Comparison of ENCODE assay signal across 15 cellular contexts in the genomic region with DNA sequence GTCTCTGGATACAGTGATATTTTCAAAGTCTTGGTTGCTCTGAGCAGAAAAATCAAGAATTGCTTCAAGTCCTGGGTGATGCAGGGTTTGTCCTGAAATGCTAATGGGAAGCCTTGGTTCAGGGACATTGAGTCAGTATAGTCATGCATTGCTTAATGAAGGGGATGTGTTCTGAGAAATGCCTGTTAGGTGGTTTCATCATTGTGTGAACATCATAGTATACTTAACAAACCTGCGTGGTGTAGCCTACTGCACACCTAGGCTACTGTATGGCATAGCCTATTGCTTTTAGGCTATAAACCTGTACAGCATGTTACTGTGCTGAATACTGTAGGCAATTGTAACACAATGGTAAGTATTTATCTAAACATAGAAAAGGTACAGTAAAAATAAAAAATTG.
"Had no signal": no experiment of that assay in that cellular context is flagged by ENCODE, and none has a peak within 500 bp of the region (broad histone marks: within the 10 kb centered on the region; RNA-seq: fewer than 3 reads in every experiment).

No MANE protein-coding gene starts in this region.

- H3K4me3 ChIP-seq: adrenal gland, heart left ventricle, neural progenitor cell, ovary had no signal

- H3K27ac Mint-ChIP-seq: activated CD8-positive, alpha-beta memory T cell treated with anti-CD3 and anti-CD28 coated beads, Interleukin-2, amount 10 ng/mL, durations not matched to agents 7 days and 5 days; mesothelial cell of epicardium; neural progenitor cell had no signal

- FAIRE-seq: frontal cortex, kidney had no signal

- H3K27me3 ChIP-seq: adrenal gland, heart left ventricle, neural progenitor cell, ovary had no signal

- H2AFZ ChIP-seq: neural progenitor cell had no signal

- H3K36me3 ChIP-seq: adrenal gland, neural progenitor cell, ovary had no signal

- DNase-seq: activated CD4-positive, alpha-beta T cell treated with anti-CD3 and anti-CD28 coated beads, Interleukin-2, amount 50 U/mL, for 48 hours; activated CD4-positive, CD25-positive, alpha-beta regulatory T cell treated with anti-CD3 and anti-CD28 coated beads, Interleukin-2, amount 50 U/mL, for 72 hours; activated CD8-positive, alpha-beta memory T cell treated with anti-CD3 and anti-CD28 coated beads, Interleukin-2, amount 10 ng/mL, durations not matched to agents 7 days and 5 days; activated naive CD4-positive, alpha-beta T cell treated with anti-CD3 and anti-CD28 coated beads, Interleukin-2, amount 10 ng/mL, durations not matched to agents 7 days and 5 days; dermis blood vessel endothelial cell; heart left ventricle; kidney; ovary; stimulated activated CD4-positive, alpha-beta T cell treated with anti-CD3 and anti-CD28 coated beads, Interleukin-4, amount 100 ng/mL, for 1 hour; stimulated activated CD8-positive, alpha-beta memory T cell treated with anti-CD3 and anti-CD28 coated beads, Interleukin-4, amount 100 ng/mL, for 48 hours; stimulated activated naive CD8-positive, alpha-beta T cell treated with anti-CD3 and anti-CD28 coated beads, Interleukin-15, Interleukin-2, amounts not matched to agents 100 U/mL and 50 U/mL, for 24 hours had no signal

- H3K4me1 Mint-ChIP-seq: activated CD8-positive, alpha-beta memory T cell treated with anti-CD3 and anti-CD28 coated beads, Interleukin-2, amount 10 ng/mL, durations not matched to agents 7 days and 5 days; activated naive CD4-positive, alpha-beta T cell treated with anti-CD3 and anti-CD28 coated beads, Interleukin-2, amount 10 ng/mL, durations not matched to agents 7 days and 5 days; mesothelial cell of epicardium had no signal

- H3K27me3 Mint-ChIP-seq: activated CD8-positive, alpha-beta memory T cell treated with anti-CD3 and anti-CD28 coated beads, Interleukin-2, amount 10 ng/mL, durations not matched to agents 7 days and 5 days; activated naive CD4-positive, alpha-beta T cell treated with anti-CD3 and anti-CD28 coated beads, Interleukin-2, amount 10 ng/mL, durations not matched to agents 7 days and 5 days had no signal

- H3K9me3 Mint-ChIP-seq: activated naive CD4-positive, alpha-beta T cell treated with anti-CD3 and anti-CD28 coated beads, Interleukin-2, amount 10 ng/mL, durations not matched to agents 7 days and 5 days; mesothelial cell of epicardium; neural progenitor cell had no signal

- ATAC-seq: activated CD8-positive, alpha-beta memory T cell treated with anti-CD3 and anti-CD28 coated beads, Interleukin-2, amount 10 ng/mL, durations not matched to agents 7 days and 5 days; heart left ventricle; stimulated activated naive CD8-positive, alpha-beta T cell treated with anti-CD3 and anti-CD28 coated beads, Interleukin-15, Interleukin-2, amounts not matched to agents 100 U/mL and 50 U/mL, for 24 hours had no signal

- H3K4me3 Mint-ChIP-seq: activated CD8-positive, alpha-beta memory T cell treated with anti-CD3 and anti-CD28 coated beads, Interleukin-2, amount 10 ng/mL, durations not matched to agents 7 days and 5 days; activated naive CD4-positive, alpha-beta T cell treated with anti-CD3 and anti-CD28 coated beads, Interleukin-2, amount 10 ng/mL, durations not matched to agents 7 days and 5 days; mesothelial cell of epicardium; neural progenitor cell had no signal

- H3K27ac ChIP-seq: adrenal gland, heart left ventricle, neural progenitor cell, ovary had no signal

- H3K4me2 ChIP-seq: neural progenitor cell had no signal

- H3K4me1 ChIP-seq: neural progenitor cell had no signal
